In the genomic region with DNA sequence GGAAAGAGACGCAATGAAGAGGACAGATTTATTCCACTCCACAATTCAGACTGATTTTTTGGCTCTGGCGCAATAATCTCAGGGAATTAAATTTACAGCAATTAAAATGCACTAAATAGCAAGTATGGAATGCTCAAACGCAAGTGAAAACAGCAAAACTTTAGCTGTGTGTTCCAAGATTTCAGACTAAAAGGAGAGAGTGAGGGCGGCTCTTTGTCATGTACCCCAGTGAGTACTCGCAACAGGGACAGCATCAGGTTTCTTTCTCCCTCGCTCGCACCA, we compare ENCODE assay signal across 8 cellular contexts. TPM values are rescaled to one million over a fixed set of nuclear protein-coding genes. Genes with fewer than 3 reads are reported as not detected.
DNase-seq lines count a peak whose midpoint lies in the region; ATAC-seq and TF ChIP-seq lines count a peak whose summit lies in the region.

No MANE protein-coding gene starts in this region.

- no peak overlapping the region for H2AFZ ChIP-seq in SU-DHL-6 (ENCODE audit: low read depth, low read length, severe bottlenecking)

- H3K4me1 ChIP-seq in gastroesophageal sphincter (peaks cover 0 to 52% (median 9%) of the 10 kb centered on the region in 3 donors), gastrocnemius medialis (peaks cover 51% of the 10 kb centered on the region in 2 donors)

- peak overlapping the region; percentile 69 for H3K4me3 ChIP-seq in SU-DHL-6 (ENCODE audit: insufficient read depth, low read length, poor library complexity, severe bottlenecking)
- H3K4me3 ChIP-seq in gastroesophageal sphincter, result peak overlapping the region; percentile 66 to 91
- peak overlapping the region; percentile 89 to 93 (median 90) for H3K4me3 ChIP-seq in gastrocnemius medialis

- 0% methylated on average over 6 to 7 of the region's 7 CpGs for WGBS in gastroesophageal sphincter (ENCODE audit: low coverage in 1 of 2), 2 donors

- H3K27me3 ChIP-seq in SU-DHL-6 (ENCODE audit: low read length), result no peaks in the 10 kb centered on the region
- no peaks in the 10 kb centered on the region for H3K27me3 ChIP-seq in gastroesophageal sphincter
- no peaks in the 10 kb centered on the region for H3K27me3 ChIP-seq in gastrocnemius medialis

- H3K36me3 ChIP-seq in SU-DHL-6 (ENCODE audit: low read length) (no peaks in the 10 kb centered on the region), gastroesophageal sphincter (no peaks in the 10 kb centered on the region), gastrocnemius medialis (no peaks in the 10 kb centered on the region)

- no peaks in the 10 kb centered on the region for H3K9me2 ChIP-seq in SU-DHL-6 (replicated peaks; ENCODE audit: insufficient read depth, low read length)

- DNase-seq in gastrocnemius medialis (no peak), hepatic stellate cell (ENCODE audit: low spot score) (no peak)
- DNase-seq in stimulated activated CD4-positive, alpha-beta T cell treated with anti-CD3 and anti-CD28 coated beads, Interleukin-4, amount 100 ng/mL, for 4 hours, result no peak
- no peak for DNase-seq in effector CD8-positive, alpha-beta T cell (lab: John Stamatoyannopoulos, UW)
- no peak for DNase-seq in stimulated activated CD4-positive, alpha-beta T cell treated with anti-CD3 and anti-CD28 coated beads, Interleukin-2, amount 100 ng/mL, for 48 hours

- TF ChIP-seq EP300 in gastroesophageal sphincter (IDR thresholded peaks at IDR 0.05), result no peak

- intact Hi-C loops in gastrocnemius medialis (cut with DNase I; ENCODE audit: low total_unique reads), result loop anchor here (2.0 to 5.0 kb wide), 2 partner anchors 72 to 106 kb away; no protein-coding TSS in a partner anchor

- TF ChIP-seq CTCF in SU-DHL-6 (IDR thresholded peaks at IDR 0.05; ENCODE audit: insufficient read depth, low read length, poor library complexity, severe bottlenecking) (no peak), gastroesophageal sphincter (IDR thresholded peaks at IDR 0.05) (no peak), gastrocnemius medialis (IDR thresholded peaks at IDR 0.05 in 4 of 5, conservative IDR thresholded peaks at IDR 0.05 in 1 of 5) (no peak)

- in situ Hi-C loops in gastrocnemius medialis (cut with MboI; ENCODE audit: low sequenced_read_pairs in 4 of 4), result loop anchor here in 1 of 4 donors (10.0 kb wide), 1 partner anchor 62 kb away; no protein-coding TSS in a partner anchor

- peaks cover 26% of the 10 kb centered on the region for H4K20me1 ChIP-seq in SU-DHL-6 (ENCODE audit: low read depth, low read length)

- H3K4me2 ChIP-seq in SU-DHL-6 (ENCODE audit: low read depth, low read length, poor library complexity, severe bottlenecking), result peak overlapping the region; percentile 87

- peak overlapping the region; percentile 96 for H3K9ac ChIP-seq in SU-DHL-6 (ENCODE audit: low read length)

- H3K27ac ChIP-seq in SU-DHL-6 (ENCODE audit: low read depth, low read length) (peak overlapping the region; percentile 50; the same call in 1 of the 2 replicates), gastroesophageal sphincter (peak overlapping the region; percentile 87 to 99 (median 98)), gastrocnemius medialis (peak overlapping the region; percentile 97 to 99 (median 98))

- H3K9me3 ChIP-seq in SU-DHL-6 (ENCODE audit: insufficient read depth, low read length), result no peaks in the 10 kb centered on the region
- H3K9me3 ChIP-seq in gastroesophageal sphincter, result no peaks in the 10 kb centered on the region
- no peaks in the 10 kb centered on the region for H3K9me3 ChIP-seq in gastrocnemius medialis

- peaks cover 58% of the 10 kb centered on the region for H3K79me2 ChIP-seq in SU-DHL-6 (ENCODE audit: insufficient read depth, low read length)

- TF ChIP-seq POLR2A in gastroesophageal sphincter (IDR thresholded peaks at IDR 0.05), result no peak
- no peak for TF ChIP-seq POLR2A in gastrocnemius medialis (IDR thresholded peaks at IDR 0.05)

- ATAC-seq in GM18873 (IDR thresholded peaks at IDR 0.05; ENCODE audit: low FRiP score, unreplicated experiment), result peak; percentile 35
- ATAC-seq in gastroesophageal sphincter, result no peak
- ATAC-seq in gastrocnemius medialis, result peak; percentile 42 to 46

- peaks cover 24% of the 10 kb centered on the region for H3F3A ChIP-seq in SU-DHL-6 (ENCODE audit: insufficient read depth)

RNA-seq across cellular contexts. Expression of a gene that starts 1.2 kb away (rescaled TPM):
- total RNA-seq in gastroesophageal sphincter (100 to 1,000 TPM; 102 to 130 (median 113) TPM), gastrocnemius medialis (10 to 100 TPM; 42.0 to 85.4 (median 70.7) TPM)
